In the genomic region with DNA sequence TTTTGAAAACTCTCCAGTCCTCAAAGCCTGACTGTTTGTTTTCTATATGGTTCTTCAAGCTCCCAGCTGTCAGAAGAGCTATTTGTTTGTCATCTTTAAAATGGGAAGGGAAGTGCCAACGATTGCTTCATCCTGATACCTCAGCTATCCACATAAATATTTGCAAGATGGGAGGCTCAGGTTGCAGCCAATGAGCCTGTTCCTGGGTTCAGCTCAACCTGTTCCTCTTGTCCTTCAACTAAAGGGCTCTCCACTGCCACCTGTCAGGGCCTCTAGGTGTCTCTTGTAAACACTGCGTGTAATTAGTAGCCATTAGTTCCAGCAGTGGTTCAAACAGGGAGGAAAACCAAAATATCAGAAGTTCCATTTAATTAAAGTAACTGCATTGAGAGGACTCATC, we compare ENCODE assay signal across 18 cellular contexts.
DNase-seq lines count a peak whose midpoint lies in the region; ATAC-seq and TF ChIP-seq lines count a peak whose summit lies in the region.
"Had no signal": no experiment of that assay in that cellular context is flagged by ENCODE, and none has a peak within 500 bp of the region (broad histone marks: within the 10 kb centered on the region; RNA-seq: fewer than 3 reads in every experiment).

No MANE protein-coding gene starts in this region.

- H3K4me3 ChIP-seq in epithelial cell of esophagus (ENCODE audit: low read length) = no peak overlapping the region
- H3K4me3 ChIP-seq: coronary artery, GM12878, thyroid gland had no signal

- TF ChIP-seq CTCF in epithelial cell of esophagus (IDR thresholded peaks at IDR 0.05; ENCODE audit: insufficient read depth, low read depth, low read length, missing control alignments) = no peak
- no peak for TF ChIP-seq CTCF in GM10266 (IDR thresholded peaks at IDR 0.05; ENCODE audit: control insufficient read depth, insufficient read depth, low read depth, missing control alignments)

- ATAC-seq in GM18520 (IDR thresholded peaks at IDR 0.05; ENCODE audit: unreplicated experiment) = no peak
- ATAC-seq: activated CD4-positive, CD25-positive, alpha-beta regulatory T cell treated with anti-CD3 and anti-CD28 coated beads, Interleukin-2, amount 50 U/mL, for 24 hours; GM12878 had no signal

- DNase-seq in SIG-M5 treated with dmso at 0.1 percent for 504 hours (lab: John Stamatoyannopoulos, UW; ENCODE audit: unreplicated experiment) (peak; percentile 49), SIG-M5 (lab: John Stamatoyannopoulos, UW) (no peak), NCI-H510A (lab: John Stamatoyannopoulos, UW) (peak; percentile 92), epithelial cell of esophagus (ENCODE audit: low read depth) (peak; percentile 13), ureter (ENCODE audit: low spot score) (peak; percentile 47), cerebellar nuclear complex (lab: John Stamatoyannopoulos, UW) (no peak), GM10266 (ENCODE audit: extremely low spot score) (no peak)
- DNase-seq: activated gamma-delta T cell treated with Interleukin-2 at 50 U/mL for 16 hours, C1 segment of cervical spinal cord, EL, erythroblast, head of caudate nucleus, NCI-H82, thyroid gland had no signal

Comparison
In these comparisons a context has a peak if more than half of its experiments do, and no peak if none do; other contexts are left out.
1. DNase-seq: peak in SIG-M5 treated with dmso at 0.1 percent for 504 hours (single experiment), NCI-H510A (single experiment), epithelial cell of esophagus (single experiment) and ureter (single experiment); none in SIG-M5 (single experiment), cerebellar nuclear complex (0 of 2) and GM10266 (single experiment).